Comparison of ENCODE assay signal across 8 cellular contexts in the genomic region with DNA sequence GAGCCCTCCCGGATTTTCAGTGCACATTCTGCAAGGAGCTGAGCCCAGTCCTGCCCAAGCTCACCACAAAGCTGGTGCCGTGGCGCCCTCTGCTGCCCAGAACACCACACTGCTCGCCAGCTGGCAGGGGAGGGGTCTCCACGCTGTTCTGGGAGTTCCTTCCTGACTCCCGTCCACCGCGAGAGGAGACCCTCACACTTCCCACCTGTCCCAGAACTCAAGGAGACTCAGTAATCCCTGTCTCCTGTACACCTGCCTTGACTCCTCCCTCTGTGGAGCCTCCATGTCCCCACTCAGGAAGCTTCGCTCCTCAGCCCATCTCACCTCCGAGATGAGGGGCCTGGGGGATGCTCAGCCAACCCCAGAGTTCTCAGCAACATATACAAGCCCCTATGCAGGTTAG. TPM values are rescaled to one million over a fixed set of nuclear protein-coding genes. Genes with fewer than 3 reads are reported as not detected.
DNase-seq lines count a peak whose midpoint lies in the region; ATAC-seq and TF ChIP-seq lines count a peak whose summit lies in the region.

No MANE protein-coding gene starts in this region.

- ATAC-seq in effector memory CD8-positive, alpha-beta T cell (replicated peaks): peak; percentile 68
- ATAC-seq in HG02970 (IDR thresholded peaks at IDR 0.05; ENCODE audit: low FRiP score, unreplicated experiment) (no peak), HG03460 (IDR thresholded peaks at IDR 0.05; ENCODE audit: unreplicated experiment) (no peak)

- 13 to 24% (median 16%) methylated on average over 9 to 10 of the region's 10 CpGs for WGBS in stomach, 5 donors

- intact Hi-C loops in stomach (cut with DNase I; ENCODE audit: low total_unique reads): loop anchor here (10.0 kb wide), 1 partner anchor 314 kb away; the partner anchor contains the start of gene CDH23

- TF ChIP-seq CTCF in GM10266 (IDR thresholded peaks at IDR 0.05; ENCODE audit: control insufficient read depth, insufficient read depth, low read depth, missing control alignments): peak; percentile 95
- peak in 5 of 7 experiments; percentile 61 to 86 (median 69) for TF ChIP-seq CTCF in stomach (IDR thresholded peaks at IDR 0.05)

- peaks cover 23 to 40% of the 10 kb centered on the region in 2 donors for H3K4me1 Mint-ChIP-seq in effector memory CD8-positive, alpha-beta T cell (ENCODE audit: low read depth in 2 of 2)

- no peaks in the 10 kb centered on the region for H3K9me3 ChIP-seq in stomach

- H3K27me3 ChIP-seq in stomach: peaks cover 0 to 3% (median 0%) of the 10 kb centered on the region in 3 donors

- H3K36me3 Mint-ChIP-seq in effector memory CD8-positive, alpha-beta T cell (ENCODE audit: insufficient read depth): peaks cover 8% of the 10 kb centered on the region

- H3K4me3 Mint-ChIP-seq in effector memory CD8-positive, alpha-beta T cell: peak overlapping the region in 1 of 2 donors; percentile 11

- no peak overlapping the region for H3K4me3 ChIP-seq in stomach

- no peak for TF ChIP-seq EP300 in stomach (IDR thresholded peaks at IDR 0.05)

- no peaks in the 10 kb centered on the region for H3K9me3 Mint-ChIP-seq in effector memory CD8-positive, alpha-beta T cell

- H3K4me1 ChIP-seq in stomach: peaks cover 8 to 28% (median 17%) of the 10 kb centered on the region in 4 donors

- DNase-seq in GM10266 (ENCODE audit: extremely low spot score): peak; percentile 77
- DNase-seq in NCI-H128 (lab: John Stamatoyannopoulos, UW; ENCODE audit: unreplicated experiment): peak; percentile 9
- peak in 2 of 3 experiments; percentile 42 to 66 for DNase-seq in activated CD8-positive, alpha-beta memory T cell treated with anti-CD3 and anti-CD28 coated beads for 48 hours (ENCODE audit: low read depth in 2 of 3, low spot score in 2 of 3)
- DNase-seq in effector memory CD8-positive, alpha-beta T cell: peak; percentile 51 to 61 (median 61)
- peak; percentile 63 for DNase-seq in midbrain (lab: John Stamatoyannopoulos, UW)
- DNase-seq in stomach: peak; percentile 62

- H3K27ac Mint-ChIP-seq in effector memory CD8-positive, alpha-beta T cell: peak overlapping the region in 1 of 2 donors; percentile 60

- H3K27me3 Mint-ChIP-seq in effector memory CD8-positive, alpha-beta T cell: no peaks in the 10 kb centered on the region

- no peak for TF ChIP-seq POLR2A in stomach (IDR thresholded peaks at IDR 0.05)

- no peak overlapping the region for H3K27ac ChIP-seq in stomach

- no peaks in the 10 kb centered on the region for H3K36me3 ChIP-seq in stomach

RNA-seq across cellular contexts. Expression of gene C10orf105, which starts 11.3 kb away (rescaled TPM):
- total RNA-seq in stomach: not detected
- polyA plus RNA-seq in stomach: under 1 TPM in 1 of 3 donors, not detected in 2; 0.03 TPM

Comparison
In these comparisons a context has a peak if more than half of its experiments do, and no peak if none do; other contexts are left out.
1. DNase-seq: peak in every context shown above with its lines; median percentile 77 in GM10266; 63 in midbrain; 62 in stomach; 61 in effector memory CD8-positive, alpha-beta T cell; 54 in activated CD8-positive, alpha-beta memory T cell treated with anti-CD3 and anti-CD28 coated beads for 48 hours; 9 in NCI-H128.